Comparison of ENCODE assay signal across 17 cellular contexts in genomic region chr7:151436446-151437162, GRCh38. TPM values are rescaled to one million over a fixed set of nuclear protein-coding genes. Genes with fewer than 3 reads are reported as not detected.
DNase-seq lines count a peak whose midpoint lies in the region; ATAC-seq and TF ChIP-seq lines count a peak whose summit lies in the region.
"Had no signal": no experiment of that assay in that cellular context is flagged by ENCODE, and none has a peak within 500 bp of the region (broad histone marks: within the 10 kb centered on the region; RNA-seq: fewer than 3 reads in every experiment).

No MANE protein-coding gene starts in this region.

- CTCF ChIA-PET in HEK293 (lab: Yijun Ruan, JAX), result interaction anchor here (0.5 to 0.7 kb wide), 6 partner anchors 28 to 1423 kb away, joined by 3 to 4 read pairs (median 3); no protein-coding TSS in a partner anchor

- WGBS in esophagus muscularis mucosa, result 26% methylated on average over 6 of the region's 9 CpGs
- 60 to 69% methylated on average over 9 of the region's 9 CpGs for WGBS in thyroid gland, 2 donors
- WGBS in psoas muscle, 3 donors, result 75 to 84% (median 78%) methylated on average over 9 of the region's 9 CpGs

- H3K4me3 ChIP-seq in HEK293 (ENCODE audit: low read depth, low read length) (no peak overlapping the region), esophagus muscularis mucosa (no peak overlapping the region), thyroid gland (replicated peaks in 1 of 3) (no peak overlapping the region), psoas muscle (no peak overlapping the region)
- H3K4me3 ChIP-seq: BLaER1 treated with 17β-estradiol and CSF1 and Interleukin-3, amounts not matched to agents 10 nM and 100 nM; pancreas had no signal

- TF ChIP-seq EP300 in esophagus muscularis mucosa (IDR thresholded peaks at IDR 0.05), result no peak

- H3K36me3 ChIP-seq in HEK293 (ENCODE audit: control insufficient read depth in 2 of 2, insufficient read depth in 1 of 2, low read length in 2 of 2) (no peaks in the 10 kb centered on the region), esophagus muscularis mucosa (no peaks in the 10 kb centered on the region), thyroid gland (no peaks in the 10 kb centered on the region), psoas muscle (ENCODE audit: insufficient read depth in 1 of 2, low read depth in 1 of 2) (no peaks in the 10 kb centered on the region)
- H3K36me3 ChIP-seq: BLaER1 treated with 17β-estradiol and CSF1 and Interleukin-3, amounts not matched to agents 10 nM and 100 nM; pancreas had no signal

- no peaks in the 10 kb centered on the region for H3K36me3 Mint-ChIP-seq in natural killer cell

- H3K27me3 ChIP-seq in esophagus muscularis mucosa, result peaks cover 0 to 35% (median 3%) of the 10 kb centered on the region in 4 donors
- H3K27me3 ChIP-seq in thyroid gland, result no peaks in the 10 kb centered on the region
- H3K27me3 ChIP-seq in psoas muscle (ENCODE audit: insufficient read depth in 3 of 3, low read length in 2 of 3), result peaks cover 0 to 19% (median 15%) of the 10 kb centered on the region in 3 donors

- ATAC-seq in psoas muscle (no peak), natural killer cell (no peak)
- ATAC-seq: activated CD8-positive, alpha-beta T cell treated with anti-CD3 and anti-CD28 coated beads, Interleukin-2, amount 10 ng/mL, durations not matched to agents 7 days and 5 days had no signal

- peaks cover 0 to 9% of the 10 kb centered on the region in 2 donors for H3K27me3 Mint-ChIP-seq in natural killer cell (ENCODE audit: low read depth in 2 of 2)

- no peak for DNase-seq in esophagus muscularis mucosa (ENCODE audit: extremely low spot score)
- DNase-seq in mucosa of gallbladder (ENCODE audit: low spot score), result peak; percentile 46
- DNase-seq in thyroid gland, result peak in 1 of 2 donors; percentile 32
- no peak for DNase-seq in caudate nucleus (lab: John Stamatoyannopoulos, UW)
- DNase-seq in psoas muscle, result no peak
- no peak for DNase-seq in natural killer cell
- no peak for DNase-seq in DMS79 treated with DMSO at 0.1 percent for 48 hours (lab: John Stamatoyannopoulos, UW)
- DNase-seq: activated CD8-positive, alpha-beta T cell treated with anti-CD3 and anti-CD28 coated beads, Interleukin-2, amount 10 ng/mL, durations not matched to agents 7 days and 5 days; cerebellar nuclear complex; NCI-H2029; T-helper 9 cell had no signal

- intact Hi-C loops in esophagus muscularis mucosa (cut with DNase I) (no loop called here), thyroid gland (cut with DNase I) (no loop called here), psoas muscle (cut with DNase I) (no loop called here), natural killer cell (cut with micrococcal nuclease) (no loop called here)

- no peak overlapping the region for H3K27ac Mint-ChIP-seq in natural killer cell
- H3K27ac Mint-ChIP-seq: activated CD8-positive, alpha-beta T cell treated with anti-CD3 and anti-CD28 coated beads, Interleukin-2, amount 10 ng/mL, durations not matched to agents 7 days and 5 days had no signal

- H3K9me3 ChIP-seq in HEK293 (ENCODE audit: control insufficient read depth, insufficient read depth, low read depth, low read length), result no peaks in the 10 kb centered on the region
- no peaks in the 10 kb centered on the region for H3K9me3 ChIP-seq in esophagus muscularis mucosa
- no peaks in the 10 kb centered on the region for H3K9me3 ChIP-seq in thyroid gland
- H3K9me3 ChIP-seq in psoas muscle, result no peaks in the 10 kb centered on the region
- H3K9me3 ChIP-seq: BLaER1 treated with 17β-estradiol and CSF1 and Interleukin-3, amounts not matched to agents 10 nM and 100 nM; pancreas had no signal

- H3K4me3 Mint-ChIP-seq in natural killer cell, result no peak overlapping the region
- H3K4me3 Mint-ChIP-seq: activated CD8-positive, alpha-beta T cell treated with anti-CD3 and anti-CD28 coated beads, Interleukin-2, amount 10 ng/mL, durations not matched to agents 7 days and 5 days had no signal

- no peak overlapping the region for H3K27ac ChIP-seq in HEK293 (ENCODE audit: extremely low read depth, low read depth, low read length)
- H3K27ac ChIP-seq in esophagus muscularis mucosa (replicated peaks in 1 of 4), result peak overlapping the region in 3 of 4 donors; percentile 18 to 46 (median 44)
- peak overlapping the region; percentile 75 to 95 (median 92) for H3K27ac ChIP-seq in thyroid gland
- H3K27ac ChIP-seq in caudate nucleus (ENCODE audit: low read depth, low read length), result no peak overlapping the region
- H3K27ac ChIP-seq in psoas muscle, result no peak overlapping the region
- H3K27ac ChIP-seq: BLaER1 treated with 17β-estradiol and CSF1 and Interleukin-3, amounts not matched to agents 10 nM and 100 nM; epithelial cell of prostate; pancreas had no signal

- no peaks in the 10 kb centered on the region for H3K9me3 Mint-ChIP-seq in natural killer cell

- peaks cover 0 to 19% of the 10 kb centered on the region in 2 donors for H3K4me1 Mint-ChIP-seq in natural killer cell

- H3K4me1 ChIP-seq in HEK293 (ENCODE audit: control insufficient read depth, insufficient read depth, low read length), result no peaks in the 10 kb centered on the region
- H3K4me1 ChIP-seq in esophagus muscularis mucosa, result peaks cover 20 to 38% (median 30%) of the 10 kb centered on the region in 4 donors
- peaks cover 77 to 96% of the 10 kb centered on the region in 2 donors for H3K4me1 ChIP-seq in thyroid gland
- no peaks in the 10 kb centered on the region for H3K4me1 ChIP-seq in psoas muscle
- H3K4me1 ChIP-seq: pancreas had no signal

- POLR2A ChIA-PET in HEK293 (lab: Yijun Ruan, JAX), result no interaction called here

- TF ChIP-seq POLR2A in esophagus muscularis mucosa (IDR thresholded peaks at IDR 0.05; ENCODE audit: low read depth) (no peak), thyroid gland (IDR thresholded peaks at IDR 0.05) (no peak)

- no peak for TF ChIP-seq CTCF in HEK293 (tag by site-specific recombination; IDR thresholded peaks at IDR 0.05)
- no peak for TF ChIP-seq CTCF in esophagus muscularis mucosa (IDR thresholded peaks at IDR 0.05)
- TF ChIP-seq CTCF in thyroid gland (IDR thresholded peaks at IDR 0.05), result no peak
- TF ChIP-seq CTCF in psoas muscle (IDR thresholded peaks at IDR 0.05), result no peak
- TF ChIP-seq CTCF in natural killer cell (IDR thresholded peaks at IDR 0.05), result no peak

TF ChIP-seq in HEK293, 187 proteins besides CTCF, POLR2A, EP300 and RAD21:
- TF ChIP-seq ZNF473 (tag by site-specific recombination; IDR thresholded peaks at IDR 0.05), result no peak
- peak; percentile 49 for TF ChIP-seq ZBTB20 (tag by site-specific recombination; IDR thresholded peaks at IDR 0.05)

RNA-seq across cellular contexts. Expression of gene CRYGN, which starts 3.3 kb away (rescaled TPM):
- total RNA-seq in esophagus muscularis mucosa, result 1 to 10 TPM in 1 of 4 donors, under 1 TPM in 3; under 0.01 to 1.3 (median 0.25) TPM
- total RNA-seq in mucosa of gallbladder, result 0.43 TPM
- 10 to 100 TPM; 16.4 to 45.5 (median 24.5) TPM for total RNA-seq in thyroid gland
- under 1 TPM in 1 of 4 donors, not detected in 3; 0.15 TPM for total RNA-seq in psoas muscle
- polyA plus RNA-seq in psoas muscle, result under 1 TPM in 1 of 3 donors, not detected in 2; 0.12 TPM
- not detected for total RNA-seq in natural killer cell
- total RNA-seq: H4, lung microvascular endothelial cell had no signal

RNA-seq across cellular contexts. Expression of gene WDR86, which starts 26.8 kb away (rescaled TPM):
- 10 to 100 TPM in 2 of 4 donors, 1 to 10 TPM in 2; 5.4 to 11.8 (median 9.6) TPM for total RNA-seq in esophagus muscularis mucosa
- 2.9 TPM for total RNA-seq in mucosa of gallbladder
- total RNA-seq in thyroid gland, result 100 to 1,000 TPM in 3 of 4 donors, 10 to 100 TPM in 1; 99.5 to 203 (median 142) TPM
- under 1 TPM in 3 of 4 donors, not detected in 1; 0.29 to 0.44 (median 0.34) TPM for total RNA-seq in psoas muscle
- polyA plus RNA-seq in psoas muscle, result under 1 TPM in 2 of 3 donors, not detected in 1; 0.03 to 0.20 TPM
- 1 to 10 TPM; 1.6 to 4.6 (median 2.1) TPM for total RNA-seq in natural killer cell
- total RNA-seq: H4, lung microvascular endothelial cell had no signal

Comparison
In these comparisons a context has a peak if more than half of its experiments do, and no peak if none do; other contexts are left out.
1. H3K27ac ChIP-seq: peak in esophagus muscularis mucosa (3 of 4) and thyroid gland (3 of 3); none in HEK293 (single experiment), caudate nucleus (single experiment) and psoas muscle (single experiment).
2. RNA of gene CRYGN, which starts 3.3 kb away (total RNA-seq): 16.4 to 45.5 TPM in thyroid gland; 0.43 TPM in mucosa of gallbladder (single experiment), under 0.01 to 1.3 TPM in esophagus muscularis mucosa, 0.15 TPM in psoas muscle and not detected in natural killer cell; every median in the first group is over 4 times any median in the second.
3. RNA of gene WDR86, which starts 26.8 kb away (total RNA-seq): 99.5 to 203 TPM in thyroid gland; 5.4 to 11.8 TPM in esophagus muscularis mucosa, 2.9 TPM in mucosa of gallbladder (single experiment), 1.6 to 4.6 TPM in natural killer cell and 0.29 to 0.44 TPM in psoas muscle; every median in the first group is over 4 times any median in the second.